ENCODE assay signal across 30 cellular contexts in genomic region chr5:94240064-94240463, GRCh38.
"Had no signal": no experiment of that assay in that cellular context is flagged by ENCODE, and none has a peak within 500 bp of the region (broad histone marks: within the 10 kb centered on the region; RNA-seq: fewer than 3 reads in every experiment).

No MANE protein-coding gene starts in this region.

- FAIRE-seq: bronchial epithelial cell, pancreas had no signal

- H3K4me1 Mint-ChIP-seq: activated CD4-positive, alpha-beta T cell treated with anti-CD3 and anti-CD28 coated beads for 36 hours; natural killer cell had no signal

- H3K4me1 ChIP-seq: pancreas, psoas muscle had no signal

- H3K9me3 Mint-ChIP-seq: activated T-cell treated with anti-CD3 and anti-CD28 coated beads, Interleukin-2, amount 50 U/mL, for 24 hours had no signal

- H3K4me2 ChIP-seq: hepatocyte had no signal

- H3K27me3 Mint-ChIP-seq: activated CD4-positive, alpha-beta T cell treated with anti-CD3 and anti-CD28 coated beads for 36 hours; activated naive CD8-positive, alpha-beta T cell; activated T-cell treated with anti-CD3 and anti-CD28 coated beads, Interleukin-2, amount 50 U/mL, for 24 hours had no signal

- H3K27me3 ChIP-seq: foreskin keratinocyte, hepatocyte, neutrophil, pancreas, right atrium auricular region, suprapubic skin, tibial nerve had no signal

- H3K4me3 Mint-ChIP-seq: activated CD4-positive, alpha-beta T cell treated with anti-CD3 and anti-CD28 coated beads for 36 hours; activated naive CD8-positive, alpha-beta T cell; activated T-cell treated with anti-CD3 and anti-CD28 coated beads, Interleukin-2, amount 50 U/mL, for 24 hours; endodermal cell; natural killer cell had no signal

- H3K4me3 ChIP-seq: coronary artery, hepatocyte, pancreas, psoas muscle, right atrium auricular region, suprapubic skin, tibial nerve had no signal

- H2AFZ ChIP-seq: hepatocyte had no signal

- H3K27ac ChIP-seq: coronary artery, epithelial cell of prostate, foreskin keratinocyte, hepatocyte, neutrophil, pancreas, psoas muscle, right atrium auricular region, suprapubic skin, tibial nerve had no signal

- H3K9me3 ChIP-seq: pancreas, psoas muscle, suprapubic skin had no signal

- H3K36me3 Mint-ChIP-seq: natural killer cell had no signal

- H3K27ac Mint-ChIP-seq: activated CD4-positive, alpha-beta T cell treated with anti-CD3 and anti-CD28 coated beads for 36 hours; activated naive CD8-positive, alpha-beta T cell; activated T-cell treated with anti-CD3 and anti-CD28 coated beads, Interleukin-2, amount 50 U/mL, for 24 hours; activated T-helper 2 cell treated with anti-CD3 and anti-CD28 coated beads, Interferon-gamma antibody, Interleukin-2, Interleukin-4, amounts not matched to agents 10 μg/mL and 5 μg/mL and 100 μg/mL, durations not matched to agents 14 hours and 24 hours and 36 hours; endodermal cell; natural killer cell had no signal

- ATAC-seq: activated CD4-positive, alpha-beta T cell treated with anti-CD3 and anti-CD28 coated beads for 36 hours; foreskin keratinocyte; left ventricle myocardium superior; natural killer cell; psoas muscle; stimulated activated naive CD8-positive, alpha-beta T cell treated with anti-CD3 and anti-CD28 coated beads, Interleukin-15, Interleukin-2, amounts not matched to agents 100 U/mL and 50 U/mL, for 24 hours had no signal

- DNase-seq: activated CD4-positive, alpha-beta T cell treated with anti-CD3 and anti-CD28 coated beads for 36 hours; activated CD4-positive, alpha-beta T cell treated with anti-CD3 and anti-CD28 coated beads, Interleukin-2, amount 50 U/mL, for 4 hours; activated CD8-positive, alpha-beta memory T cell treated with anti-CD3 and anti-CD28 coated beads for 24 hours; activated CD8-positive, alpha-beta memory T cell treated with anti-CD3 and anti-CD28 coated beads, Interleukin-2, amount 50 U/mL, for 4 hours; activated naive CD4-positive, alpha-beta T cell; activated T-cell treated with anti-CD3 and anti-CD28 coated beads, Interleukin-2, amount 50 U/mL, for 24 hours; cerebellar nuclear complex; endodermal cell; kidney glomerular epithelial cell; left ventricle myocardium superior; mammary epithelial cell; midbrain; natural killer cell; pancreas; psoas muscle; stimulated activated CD4-positive, alpha-beta T cell treated with anti-CD3 and anti-CD28 coated beads, Interleukin-12 subunit alpha, Interleukin-12 subunit beta, amount 100 ng/mL, for 4 hours; stimulated activated CD4-positive, alpha-beta T cell treated with anti-CD3 and anti-CD28 coated beads, Interleukin-4, amount 100 ng/mL, for 4 hours; stimulated activated naive CD8-positive, alpha-beta T cell treated with anti-CD3 and anti-CD28 coated beads, Interleukin-15, Interleukin-2, amounts not matched to agents 100 U/mL and 50 U/mL, for 24 hours; T-helper 9 cell had no signal

- H3K36me3 ChIP-seq: neutrophil, pancreas, right atrium auricular region, suprapubic skin, tibial nerve had no signal

- H3K79me2 ChIP-seq: hepatocyte had no signal
